Comparison of ENCODE assay signal across 8 cellular contexts in the genomic region with DNA sequence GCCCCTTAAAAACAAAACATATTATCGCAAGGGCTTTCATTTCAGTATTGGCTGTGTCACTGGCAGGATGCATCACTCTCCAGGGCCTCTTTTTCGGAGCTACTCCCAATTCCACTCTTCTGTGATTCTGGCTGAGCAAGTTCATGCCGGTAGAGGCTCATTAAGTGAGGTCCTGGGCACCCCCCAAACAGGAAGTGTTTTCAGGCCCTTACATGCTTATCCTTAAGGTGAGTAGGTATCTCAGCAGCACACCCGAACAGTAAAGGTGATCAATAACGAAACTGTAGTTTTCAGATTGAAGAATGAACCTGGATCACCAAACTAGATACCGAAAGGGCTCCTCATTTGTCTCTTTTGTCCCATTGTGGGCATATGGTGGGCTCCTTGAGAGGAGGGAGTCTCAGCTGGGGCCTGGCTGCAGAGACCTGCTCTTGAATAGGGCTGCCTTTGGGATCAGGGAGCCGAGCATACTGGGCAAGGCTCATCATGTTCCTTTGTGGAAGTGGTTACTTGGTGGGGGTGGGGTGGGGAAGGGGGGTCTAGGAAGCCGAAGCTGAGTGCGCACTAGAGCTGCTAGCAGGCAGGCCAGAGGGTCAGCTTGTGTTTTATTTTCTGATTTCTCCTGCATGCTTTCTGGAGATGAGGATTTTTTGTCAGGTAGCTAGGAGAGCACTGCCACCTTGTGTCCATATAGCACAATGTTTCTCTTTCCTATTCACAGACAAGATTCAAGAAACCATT.
DNase-seq lines count a peak whose midpoint lies in the region; ATAC-seq and TF ChIP-seq lines count a peak whose summit lies in the region.

No MANE protein-coding gene starts in this region.

- H3K4me1 Mint-ChIP-seq in activated CD4-positive, alpha-beta T cell treated with anti-CD3 and anti-CD28 coated beads, Interleukin-2, amount 10 ng/mL, durations not matched to agents 7 days and 5 days: peaks cover 20% of the 10 kb centered on the region

- intact Hi-C loops in uterus (cut with DNase I; ENCODE audit: low total_unique reads): loop anchor here (5.0 kb wide), 1 partner anchor 65 kb away; the partner anchor contains the start of gene CDS2

- H3K27me3 Mint-ChIP-seq in activated CD4-positive, alpha-beta T cell treated with anti-CD3 and anti-CD28 coated beads, Interleukin-2, amount 10 ng/mL, durations not matched to agents 7 days and 5 days: no peaks in the 10 kb centered on the region

- H3K9ac ChIP-seq in mucosa of stomach (ENCODE audit: low read length): peak overlapping the region; percentile 33

- TF ChIP-seq POLR2A in uterus (IDR thresholded peaks at IDR 0.05): no peak

- TF ChIP-seq CTCF in uterus (IDR thresholded peaks at IDR 0.05): peak; percentile 65 to 89 (median 79)

- H3K4me3 ChIP-seq in mucosa of stomach (ENCODE audit: low read length): no peak overlapping the region
- H3K4me3 ChIP-seq in uterus: no peak overlapping the region

- H3K4me3 Mint-ChIP-seq in activated CD4-positive, alpha-beta T cell treated with anti-CD3 and anti-CD28 coated beads, Interleukin-2, amount 10 ng/mL, durations not matched to agents 7 days and 5 days: no peak overlapping the region

- H3K4me1 ChIP-seq in mucosa of stomach (ENCODE audit: control insufficient read depth, insufficient read depth, low read length) (no peaks in the 10 kb centered on the region), uterus (peaks cover 0 to 3% of the 10 kb centered on the region in 2 donors)

- DNase-seq in activated CD4-positive, CD25-positive, alpha-beta regulatory T cell treated with anti-CD3 and anti-CD28 coated beads, Interleukin-2, amount 50 U/mL, for 72 hours: no peak
- peak; percentile 65 for DNase-seq in NCI-H345 (lab: John Stamatoyannopoulos, UW)
- DNase-seq in activated CD4-positive, alpha-beta T cell treated with anti-CD3 and anti-CD28 coated beads, Interleukin-2, amount 10 ng/mL, durations not matched to agents 7 days and 5 days: peak; percentile 57
- DNase-seq in epithelial cell of prostate (ENCODE audit: low read depth, low spot score): peak; percentile 24
- peak; percentile 33 to 48 for DNase-seq in uterus

- peak overlapping the region; percentile 67 for H3K27ac ChIP-seq in epithelial cell of prostate
- peak overlapping the region; percentile 48 to 77 for H3K27ac ChIP-seq in uterus

- H3K9me3 ChIP-seq in mucosa of stomach (ENCODE audit: control insufficient read depth, low read length) (no peaks in the 10 kb centered on the region), uterus (no peaks in the 10 kb centered on the region)

- CTCF ChIA-PET in activated CD4-positive, alpha-beta T cell treated with anti-CD3 and anti-CD28 coated beads, Interleukin-2, amount 10 ng/mL, durations not matched to agents 7 days and 5 days (lab: Charles Lee): interaction anchor here (0.6 to 3.8 kb wide), 21 partner anchors 9 to 710 kb away, joined by 3 to 36 read pairs (median 3); partner anchors contain the start of genes CDS2 and PCNA

- no peaks in the 10 kb centered on the region for H3K9me3 Mint-ChIP-seq in activated CD4-positive, alpha-beta T cell treated with anti-CD3 and anti-CD28 coated beads, Interleukin-2, amount 10 ng/mL, durations not matched to agents 7 days and 5 days

- peak; percentile 52 to 55 for ATAC-seq in activated CD4-positive, CD25-positive, alpha-beta regulatory T cell treated with anti-CD3 and anti-CD28 coated beads, Interleukin-2, amount 50 U/mL, for 24 hours
- peak; percentile 57 for ATAC-seq in HG02884 (IDR thresholded peaks at IDR 0.05; ENCODE audit: unreplicated experiment)

- H3K36me3 ChIP-seq in mucosa of stomach (ENCODE audit: control insufficient read depth, insufficient read depth, low read length) (peaks cover 3% of the 10 kb centered on the region), uterus (no peaks in the 10 kb centered on the region)

- H3K27me3 ChIP-seq in mucosa of stomach (ENCODE audit: control insufficient read depth, insufficient read depth, low read length): no peaks in the 10 kb centered on the region
- H3K27me3 ChIP-seq in uterus: no peaks in the 10 kb centered on the region

- POLR2A ChIA-PET in activated CD4-positive, alpha-beta T cell treated with anti-CD3 and anti-CD28 coated beads, Interleukin-2, amount 10 ng/mL, durations not matched to agents 7 days and 5 days (lab: Charles Lee): no interaction called here

- peak overlapping the region; percentile 77 for H3K27ac Mint-ChIP-seq in activated CD4-positive, alpha-beta T cell treated with anti-CD3 and anti-CD28 coated beads, Interleukin-2, amount 10 ng/mL, durations not matched to agents 7 days and 5 days

- H3K36me3 Mint-ChIP-seq in activated CD4-positive, alpha-beta T cell treated with anti-CD3 and anti-CD28 coated beads, Interleukin-2, amount 10 ng/mL, durations not matched to agents 7 days and 5 days (ENCODE audit: low read depth): peaks cover 16% of the 10 kb centered on the region
